ENCODE assay signal across 8 cellular contexts in the genomic region with DNA sequence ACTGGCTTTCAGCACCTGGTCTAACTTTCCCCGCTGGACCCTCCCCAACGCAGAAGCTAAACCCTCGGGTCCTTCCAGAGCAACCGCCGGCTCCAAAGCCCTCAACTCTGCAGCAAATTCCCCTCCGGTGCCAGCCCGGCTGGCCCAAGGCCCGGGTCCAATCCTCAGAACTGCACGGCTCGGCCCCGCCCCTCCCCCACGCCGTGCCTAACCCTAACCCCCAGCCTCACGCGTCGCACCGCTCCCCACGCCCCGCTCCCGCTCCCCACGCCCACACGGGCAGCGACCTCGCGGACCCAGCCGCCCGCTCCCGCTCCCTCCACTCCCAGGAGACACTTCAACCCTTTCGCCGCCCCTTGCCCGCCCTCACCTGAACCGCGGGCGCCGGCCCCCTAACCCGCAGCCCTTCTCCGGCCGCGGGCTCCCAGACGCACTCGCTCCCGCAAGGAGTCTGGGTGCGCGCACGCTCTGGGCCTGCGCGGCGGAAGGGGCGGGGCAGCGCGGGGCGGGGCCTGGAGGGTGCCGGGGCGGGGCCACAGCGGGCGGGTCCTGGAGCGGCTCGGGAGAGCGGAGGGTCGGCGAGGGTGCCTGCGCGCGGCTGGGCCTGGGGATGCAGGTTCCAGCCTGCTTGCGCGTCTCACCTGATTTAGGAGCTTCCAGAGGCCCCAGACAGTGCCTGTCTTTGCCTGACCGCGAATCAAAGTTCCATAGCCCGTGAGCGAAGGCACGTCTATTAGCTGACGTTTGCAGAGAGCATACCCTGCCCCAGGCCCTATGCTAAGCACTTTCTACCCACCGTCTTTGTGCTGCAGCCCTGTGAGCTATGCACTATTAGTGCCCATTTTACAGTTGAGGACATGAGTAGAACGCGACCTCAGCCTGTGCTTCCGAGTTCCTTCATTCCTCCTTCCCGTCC. TPM values are rescaled to one million over a fixed set of nuclear protein-coding genes. Genes with fewer than 3 reads are reported as not detected.
DNase-seq lines count a peak whose midpoint lies in the region; ATAC-seq and TF ChIP-seq lines count a peak whose summit lies in the region.

A gene (minus strand): TSS at position 453 of the 916 bp plus-strand sequence. CDS start 2,729 bp downstream, outside the sequence.

- no peak for TF ChIP-seq EP300 in esophagus muscularis mucosa (IDR thresholded peaks at IDR 0.05)

- no peak for TF ChIP-seq POLR2A in esophagus muscularis mucosa (IDR thresholded peaks at IDR 0.05; ENCODE audit: low read depth)

- H3K4me3 ChIP-seq in esophagus muscularis mucosa: peak within 1 kb of the TSS; percentile 78 to 93 (median 90)

- H3K9me3 ChIP-seq in esophagus muscularis mucosa: no peaks in the 10 kb centered on the region

- peaks cover 0 to 30% (median 16%) of the 10 kb centered on the region in 4 donors for H3K36me3 ChIP-seq in esophagus muscularis mucosa

- intact Hi-C loops in esophagus muscularis mucosa (cut with DNase I): loop anchor here (10.0 kb wide), 1 partner anchor 1019 kb away; a partner anchor contains a TSS

- no peak for TF ChIP-seq CTCF in esophagus muscularis mucosa (IDR thresholded peaks at IDR 0.05)

- peak; percentile 32 for DNase-seq in DMS114 treated with DMSO at 0.1 percent for 48 hours (lab: John Stamatoyannopoulos, UW; ENCODE audit: unreplicated experiment)
- DNase-seq in HuH-7.5 (ENCODE audit: low spot score): peak; percentile 87
- peak; percentile 94 to 95 for DNase-seq in activated T-cell treated with anti-CD3 and anti-CD28 coated beads, Interleukin-2, amount 50 U/mL, for 48 hours
- peak; percentile 93 for DNase-seq in esophagus muscularis mucosa (ENCODE audit: extremely low spot score)
- DNase-seq in myocyte (ENCODE audit: low read depth): peak; percentile 80
- peak; percentile 63 to 79 for DNase-seq in stimulated activated CD8-positive, alpha-beta memory T cell treated with anti-CD3 and anti-CD28 coated beads, Interleukin-7, amount 100 ng/mL, for 48 hours (ENCODE audit: extremely low read depth in 1 of 2, low read depth in 1 of 2)

- WGBS in esophagus muscularis mucosa: 2% methylated on average over 13 of the region's 77 CpGs

- no peaks in the 10 kb centered on the region for H3K27me3 ChIP-seq in esophagus muscularis mucosa

- peak; percentile 92 for ATAC-seq in GM21515 (IDR thresholded peaks at IDR 0.05; ENCODE audit: unreplicated experiment)

- H3K4me1 ChIP-seq in esophagus muscularis mucosa: peaks cover 14 to 28% (median 19%) of the 10 kb centered on the region in 4 donors

- peak within 1 kb of the TSS; percentile 83 to 87 (median 84) for H3K27ac ChIP-seq in esophagus muscularis mucosa (replicated peaks in 1 of 4)

TF ChIP-seq in PFSK-1, 5 proteins besides CTCF, POLR2A, EP300 and RAD21:
- TF ChIP-seq, protein P1, sequence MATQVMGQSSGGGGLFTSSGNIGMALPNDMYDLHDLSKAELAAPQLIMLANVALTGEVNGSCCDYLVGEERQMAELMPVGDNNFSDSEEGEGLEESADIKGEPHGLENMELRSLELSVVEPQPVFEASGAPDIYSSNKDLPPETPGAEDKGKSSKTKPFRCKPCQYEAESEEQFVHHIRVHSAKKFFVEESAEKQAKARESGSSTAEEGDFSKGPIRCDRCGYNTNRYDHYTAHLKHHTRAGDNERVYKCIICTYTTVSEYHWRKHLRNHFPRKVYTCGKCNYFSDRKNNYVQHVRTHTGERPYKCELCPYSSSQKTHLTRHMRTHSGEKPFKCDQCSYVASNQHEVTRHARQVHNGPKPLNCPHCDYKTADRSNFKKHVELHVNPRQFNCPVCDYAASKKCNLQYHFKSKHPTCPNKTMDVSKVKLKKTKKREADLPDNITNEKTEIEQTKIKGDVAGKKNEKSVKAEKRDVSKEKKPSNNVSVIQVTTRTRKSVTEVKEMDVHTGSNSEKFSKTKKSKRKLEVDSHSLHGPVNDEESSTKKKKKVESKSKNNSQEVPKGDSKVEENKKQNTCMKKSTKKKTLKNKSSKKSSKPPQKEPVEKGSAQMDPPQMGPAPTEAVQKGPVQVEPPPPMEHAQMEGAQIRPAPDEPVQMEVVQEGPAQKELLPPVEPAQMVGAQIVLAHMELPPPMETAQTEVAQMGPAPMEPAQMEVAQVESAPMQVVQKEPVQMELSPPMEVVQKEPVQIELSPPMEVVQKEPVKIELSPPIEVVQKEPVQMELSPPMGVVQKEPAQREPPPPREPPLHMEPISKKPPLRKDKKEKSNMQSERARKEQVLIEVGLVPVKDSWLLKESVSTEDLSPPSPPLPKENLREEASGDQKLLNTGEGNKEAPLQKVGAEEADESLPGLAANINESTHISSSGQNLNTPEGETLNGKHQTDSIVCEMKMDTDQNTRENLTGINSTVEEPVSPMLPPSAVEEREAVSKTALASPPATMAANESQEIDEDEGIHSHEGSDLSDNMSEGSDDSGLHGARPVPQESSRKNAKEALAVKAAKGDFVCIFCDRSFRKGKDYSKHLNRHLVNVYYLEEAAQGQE (IDR thresholded peaks at IDR 0.05; ENCODE audit: insufficient read depth in 1 of 2, low read depth in 2 of 2, low read length in 2 of 2): no peak
- TF ChIP-seq FOXP2 (optimal IDR thresholded peaks at IDR 0.05; ENCODE audit: borderline replicate concordance, extremely low read depth, extremely low read length, insufficient read depth) (no peak), SIN3A (IDR thresholded peaks at IDR 0.05; ENCODE audit: borderline replicate concordance, insufficient read depth, low read length) (peak; percentile 74; the same call in 1 of the 2 replicates), TAF1 (IDR thresholded peaks at IDR 0.05; ENCODE audit: borderline replicate concordance, insufficient read depth, low read length) (0 out of 2 replicates have a peak, but pooled peaks have one; percentile 18), POLR2AphosphoS5 (IDR thresholded peaks at IDR 0.05; ENCODE audit: low read depth, low read length) (peak; percentile 86)

RNA-seq across cellular contexts. Expression of the gene that starts here (rescaled TPM):
- 18.7 TPM for polyA plus RNA-seq in PFSK-1 (2012; ENCODE audit: insufficient read length, low read depth)
- 10 to 100 TPM; 15.0 to 33.5 (median 27.5) TPM for total RNA-seq in esophagus muscularis mucosa
- 20.6 and 25.1 TPM in 2 replicates for total RNA-seq in myocyte
- polyA plus RNA-seq in myocyte (2012): 11.4 TPM

Comparison
In these comparisons a context has a peak if more than half of its experiments do, and no peak if none do; other contexts are left out.
1. Peak in every context shown above with its lines: DNase-seq, ATAC-seq, H3K4me3 ChIP-seq and H3K27ac ChIP-seq.
2. DNase-seq: peak in every context shown above with its lines; median percentile 94 in activated T-cell treated with anti-CD3 and anti-CD28 coated beads, Interleukin-2, amount 50 U/mL, for 48 hours; 93 in esophagus muscularis mucosa; 87 in HuH-7.5; 80 in myocyte; 71 in stimulated activated CD8-positive, alpha-beta memory T cell treated with anti-CD3 and anti-CD28 coated beads, Interleukin-7, amount 100 ng/mL, for 48 hours; 32 in DMS114 treated with DMSO at 0.1 percent for 48 hours.